ENCODE assay signal across 2 cellular contexts in genomic region chr16:67108489-67108888, GRCh38.
TF ChIP-seq lines count a peak whose summit lies in the region.

No MANE protein-coding gene starts in this region.

TF ChIP-seq in IMR-90, 13 proteins besides CTCF, POLR2A, EP300 and RAD21:
- TF ChIP-seq CEBPB (IDR thresholded peaks at IDR 0.05; ENCODE audit: low read depth, low read length) (no peak), MXI1 (IDR thresholded peaks at IDR 0.05; ENCODE audit: borderline replicate concordance, low read depth, low read length) (no peak), MAFK (IDR thresholded peaks at IDR 0.05; ENCODE audit: low read depth, low read length) (no peak), MAZ (IDR thresholded peaks at IDR 0.05; ENCODE audit: borderline replicate concordance, low read depth, low read length) (no peak), NFE2L2 (IDR thresholded peaks at IDR 0.05; ENCODE audit: low read depth, low read length) (no peak), SMC3 (IDR thresholded peaks at IDR 0.05; ENCODE audit: low read depth, low read length) (no peak), RCOR1 (IDR thresholded peaks at IDR 0.05; ENCODE audit: insufficient replicate concordance, low read length) (no peak)
- TF ChIP-seq, protein P1, sequence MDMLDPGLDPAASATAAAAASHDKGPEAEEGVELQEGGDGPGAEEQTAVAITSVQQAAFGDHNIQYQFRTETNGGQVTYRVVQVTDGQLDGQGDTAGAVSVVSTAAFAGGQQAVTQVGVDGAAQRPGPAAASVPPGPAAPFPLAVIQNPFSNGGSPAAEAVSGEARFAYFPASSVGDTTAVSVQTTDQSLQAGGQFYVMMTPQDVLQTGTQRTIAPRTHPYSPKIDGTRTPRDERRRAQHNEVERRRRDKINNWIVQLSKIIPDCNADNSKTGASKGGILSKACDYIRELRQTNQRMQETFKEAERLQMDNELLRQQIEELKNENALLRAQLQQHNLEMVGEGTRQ (IDR thresholded peaks at IDR 0.05; ENCODE audit: low read depth, low read length) = no peak

TF ChIP-seq in endothelial cell of umbilical vein, 7 proteins besides CTCF, POLR2A, EP300 and RAD21:
- TF ChIP-seq MYC (IDR thresholded peaks at IDR 0.05; ENCODE audit: low read depth, low read length) = no peak
- no peak for TF ChIP-seq FOS (IDR thresholded peaks at IDR 0.05; ENCODE audit: borderline replicate concordance, insufficient read depth, low read length)
- TF ChIP-seq MAX (IDR thresholded peaks at IDR 0.05; ENCODE audit: insufficient read depth, insufficient read length) = no peak
- TF ChIP-seq POLR2AphosphoS5 (IDR thresholded peaks at IDR 0.05; ENCODE audit: insufficient read depth, low read depth, low read length) = no peak
- no peak for TF ChIP-seq EZH2 (IDR thresholded peaks at IDR 0.05; ENCODE audit: borderline replicate concordance, low read depth, low read length, severe bottlenecking)
- no peak for TF ChIP-seq JUN (IDR thresholded peaks at IDR 0.05; ENCODE audit: borderline replicate concordance, insufficient read depth, insufficient read length, low read depth)
- no peak for TF ChIP-seq GATA2 (IDR thresholded peaks at IDR 0.05; ENCODE audit: insufficient read depth, insufficient read length, low read depth, low read length)
